2 cellular contexts compared by ENCODE assay signal in genomic region chr2:46091004-46091403, GRCh38.
TF ChIP-seq lines count a peak whose summit lies in the region.

No MANE protein-coding gene starts in this region.

TF ChIP-seq in endothelial cell of umbilical vein, 7 proteins besides CTCF, POLR2A, EP300 and RAD21:
- no peak for TF ChIP-seq JUN (IDR thresholded peaks at IDR 0.05; ENCODE audit: borderline replicate concordance, insufficient read depth, insufficient read length, low read depth)
- no peak for TF ChIP-seq MAX (IDR thresholded peaks at IDR 0.05; ENCODE audit: insufficient read depth, insufficient read length)
- no peak for TF ChIP-seq POLR2AphosphoS5 (IDR thresholded peaks at IDR 0.05; ENCODE audit: insufficient read depth, low read depth, low read length)
- TF ChIP-seq MYC (IDR thresholded peaks at IDR 0.05; ENCODE audit: low read depth, low read length), result no peak
- TF ChIP-seq FOS (IDR thresholded peaks at IDR 0.05; ENCODE audit: borderline replicate concordance, insufficient read depth, low read length), result no peak
- no peak for TF ChIP-seq GATA2 (IDR thresholded peaks at IDR 0.05; ENCODE audit: insufficient read depth, insufficient read length, low read depth, low read length)
- no peak for TF ChIP-seq EZH2 (IDR thresholded peaks at IDR 0.05; ENCODE audit: borderline replicate concordance, low read depth, low read length, severe bottlenecking)
TF ChIP-seq in endothelial cell of umbilical vein: peak in this region for 0.

TF ChIP-seq in HepG2, 621 proteins besides CTCF, POLR2A, EP300 and RAD21:
- TF ChIP-seq CENPBD1 (CRISPR knock-in tag; IDR thresholded peaks at IDR 0.05; ENCODE audit: borderline replicate concordance, low read depth), result no peak
- no peak for TF ChIP-seq ZNF383 (CRISPR knock-in tag; IDR thresholded peaks at IDR 0.05; ENCODE audit: borderline replicate concordance)
- no peak for TF ChIP-seq RFX3 (CRISPR knock-in tag; IDR thresholded peaks at IDR 0.05)
- TF ChIP-seq PATZ1 (CRISPR knock-in tag; IDR thresholded peaks at IDR 0.05), result peak; percentile 40; the same call in 1 of the 2 replicates
- TF ChIP-seq ZNF672 (CRISPR knock-in tag; IDR thresholded peaks at IDR 0.05), result no peak
- TF ChIP-seq ZNF460 (CRISPR knock-in tag; IDR thresholded peaks at IDR 0.05; ENCODE audit: borderline replicate concordance), result no peak
- no peak for TF ChIP-seq ZFX (CRISPR knock-in tag; IDR thresholded peaks at IDR 0.05; ENCODE audit: low read depth)
- TF ChIP-seq STAG1 (CRISPR knock-in tag; IDR thresholded peaks at IDR 0.05), result peak; percentile 29; the same call in 1 of the 2 replicates
TF ChIP-seq in HepG2: peak in this region for 2.
